In the genomic region with DNA sequence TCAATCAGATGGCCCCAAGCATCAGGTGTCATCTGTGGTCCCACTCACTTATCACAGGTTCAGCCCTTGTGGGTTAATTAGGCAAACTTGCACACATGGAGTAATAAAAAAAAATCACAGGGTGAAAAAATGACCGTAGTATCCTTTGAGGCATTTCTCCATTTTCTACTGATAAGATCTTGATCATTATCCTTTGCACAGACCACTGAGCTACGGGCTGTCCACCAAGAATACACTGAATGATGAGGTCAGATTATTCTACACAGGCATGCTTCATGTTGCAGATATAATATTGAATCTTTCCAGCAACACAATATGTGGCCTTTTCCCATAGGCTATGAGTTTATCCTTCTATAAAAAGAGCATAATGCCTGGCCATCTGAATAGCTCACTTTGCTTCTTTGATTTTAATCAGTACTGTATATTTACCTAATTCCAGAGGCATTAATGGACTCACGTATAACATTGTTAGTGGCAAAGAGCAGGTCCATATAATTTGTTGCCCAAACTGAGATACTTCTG, we compare ENCODE assay signal across 19 cellular contexts.
DNase-seq lines count a peak whose midpoint lies in the region; ATAC-seq, FAIRE-seq and TF ChIP-seq lines count a peak whose summit lies in the region.
"Had no signal": no experiment of that assay in that cellular context is flagged by ENCODE, and none has a peak within 500 bp of the region (broad histone marks: within the 10 kb centered on the region; RNA-seq: fewer than 3 reads in every experiment).

No MANE protein-coding gene starts in this region.

- ATAC-seq in GM18498 (IDR thresholded peaks at IDR 0.05; ENCODE audit: unreplicated experiment): peak; percentile 9
- ATAC-seq in GM21360 (IDR thresholded peaks at IDR 0.05; ENCODE audit: unreplicated experiment): peak; percentile 33
- peak; percentile 61 for ATAC-seq in GM12878
- ATAC-seq in GM21786 (IDR thresholded peaks at IDR 0.05; ENCODE audit: unreplicated experiment): no peak
- no peak for ATAC-seq in stimulated activated effector memory CD8-positive, alpha-beta T cell treated with anti-CD3 and anti-CD28 coated beads, Interleukin-12 subunit alpha, Interleukin-12 subunit beta, amount 100 ng/mL, for 72 hours
- ATAC-seq: HCT116 had no signal

- peaks cover 5% of the 10 kb centered on the region for H3K9me3 Mint-ChIP-seq in stimulated activated effector memory CD8-positive, alpha-beta T cell treated with anti-CD3 and anti-CD28 coated beads, Interleukin-12 subunit alpha, Interleukin-12 subunit beta, amount 100 ng/mL, for 72 hours

- DNase-seq in GM12878 (ENCODE audit: low read depth, low spot score) (no peak), HTR-8/SVneo (ENCODE audit: insufficient read length, low spot score) (no peak)
- no peak for DNase-seq in stimulated activated effector memory CD8-positive, alpha-beta T cell treated with anti-CD3 and anti-CD28 coated beads, Interleukin-12 subunit alpha, Interleukin-12 subunit beta, amount 100 ng/mL, for 72 hours (ENCODE audit: low spot score in 2 of 2)
- DNase-seq in central memory CD4-positive, alpha-beta T cell: no peak
- DNase-seq: KG1, NCI-H1048, NCI-H1417, NCI-H1694, NCI-H2029 treated with DMSO at 0.1 percent for 48 hours, NCI-H526 treated with DMSO at 0.1 percent for 48 hours, Peyer's patch had no signal

- BruUV-seq in GM12878 (replicated peaks; lab: Mats Ljungman, UMichigan): TSS peak; percentile 97

- POLR2A ChIA-PET in GM12878 (lab: Charles Lee): no interaction called here

- H3K4me2 ChIP-seq in OCI-LY3 (ENCODE audit: low read length): peak overlapping the region; percentile 48
- peak overlapping the region; percentile 11; the same call in 1 of the 2 replicates for H3K4me2 ChIP-seq in GM12878 (ENCODE audit: control insufficient read depth, insufficient read depth)
- H3K4me2 ChIP-seq: BLaER1 had no signal

- no peaks in the 10 kb centered on the region for H3K79me2 ChIP-seq in OCI-LY3 (ENCODE audit: low read length)
- no peaks in the 10 kb centered on the region for H3K79me2 ChIP-seq in GM12878 (ENCODE audit: control insufficient read depth, insufficient read depth, low read length)

- TF ChIP-seq POLR2A in GM12878 (IDR thresholded peaks at IDR 0.05; ENCODE audit: low read depth, low read length): no peak

- H3K4me1 ChIP-seq in OCI-LY3 (ENCODE audit: low read length): peaks cover 28% of the 10 kb centered on the region
- peaks cover 26% of the 10 kb centered on the region for H3K4me1 ChIP-seq in GM12878 (ENCODE audit: control insufficient read depth, insufficient read depth, low read length)
- H3K4me1 ChIP-seq: BLaER1, Peyer's patch had no signal

- WGBS in GM12878 (ENCODE audit: insufficient coverage, insufficient replicate concordance, low lambda C conversion rate, missing lambda C conversion rate): 0% methylated on average over 3 of the region's 3 CpGs

- no peaks in the 10 kb centered on the region for H4K20me1 ChIP-seq in OCI-LY3 (ENCODE audit: insufficient read depth, low read length)
- H4K20me1 ChIP-seq in GM12878 (ENCODE audit: control insufficient read depth, insufficient read depth): no peaks in the 10 kb centered on the region
- H4K20me1 ChIP-seq: BLaER1 had no signal

- TF ChIP-seq EP300 in GM12878 (IDR thresholded peaks at IDR 0.05; ENCODE audit: borderline replicate concordance in 1 of 2, control insufficient read depth in 1 of 2, low read depth in 2 of 2, low read length in 2 of 2): no peak

- H3K9ac ChIP-seq in OCI-LY3 (ENCODE audit: low read length) (no peak overlapping the region), GM12878 (ENCODE audit: control insufficient read depth, insufficient read depth, low read length) (peak overlapping the region; percentile 21; the same call in 1 of the 2 replicates)
- H3K9ac ChIP-seq: BLaER1 had no signal

- H3K4me3 Mint-ChIP-seq in stimulated activated effector memory CD8-positive, alpha-beta T cell treated with anti-CD3 and anti-CD28 coated beads, Interleukin-12 subunit alpha, Interleukin-12 subunit beta, amount 100 ng/mL, for 72 hours: no peak overlapping the region
- H3K4me3 Mint-ChIP-seq: CD4-positive, CD25-positive, alpha-beta regulatory T cell had no signal

- RAD21 ChIA-PET in GM12878 (lab: Charles Lee; ENCODE audit: unreplicated experiment): interaction anchor here (1.2 kb wide), 1 partner anchor 112 kb away, joined by 3 read pairs; no protein-coding TSS in a partner anchor

- no peaks in the 10 kb centered on the region for H3K27me3 ChIP-seq in OCI-LY3 (ENCODE audit: low read depth, low read length)
- no peaks in the 10 kb centered on the region for H3K27me3 ChIP-seq in GM12878 (replicated peaks in 1 of 2; ENCODE audit: control insufficient read depth in 2 of 2, insufficient read depth in 2 of 2, low read length in 1 of 2)
- H3K27me3 ChIP-seq: BLaER1, Peyer's patch had no signal

- FAIRE-seq in GM12878 (lab: Jason Lieb, UNC) (no peak), HTR-8/SVneo (lab: Jason Lieb, UNC) (no peak)
- FAIRE-seq: A204.1 had no signal

- H3K27ac Mint-ChIP-seq in stimulated activated effector memory CD8-positive, alpha-beta T cell treated with anti-CD3 and anti-CD28 coated beads, Interleukin-12 subunit alpha, Interleukin-12 subunit beta, amount 100 ng/mL, for 72 hours: no peak overlapping the region
- H3K27ac Mint-ChIP-seq: CD4-positive, CD25-positive, alpha-beta regulatory T cell had no signal

- TF ChIP-seq RAD21 in GM12878 (IDR thresholded peaks at IDR 0.05; ENCODE audit: insufficient read depth, low read depth, low read length): no peak

- H3K9me3 ChIP-seq in OCI-LY3 (ENCODE audit: insufficient read depth, low read length) (no peaks in the 10 kb centered on the region), GM12878 (replicated peaks; ENCODE audit: control insufficient read depth, insufficient read depth, low read length) (no peaks in the 10 kb centered on the region; the same call in 2 of the 3 replicates)
- H3K9me3 ChIP-seq: Peyer's patch had no signal

- SMC1A ChIA-PET in GM12878 (lab: Charles Lee; ENCODE audit: uncharacterized antibody, unreplicated experiment): interaction anchor here (1.6 kb wide), 1 partner anchor 9 kb away, joined by 3 read pairs; no protein-coding TSS in a partner anchor

- H3K4me1 Mint-ChIP-seq in stimulated activated effector memory CD8-positive, alpha-beta T cell treated with anti-CD3 and anti-CD28 coated beads, Interleukin-12 subunit alpha, Interleukin-12 subunit beta, amount 100 ng/mL, for 72 hours: peaks cover 6% of the 10 kb centered on the region
- H3K4me1 Mint-ChIP-seq: CD4-positive, CD25-positive, alpha-beta regulatory T cell had no signal

- H2AFZ ChIP-seq in OCI-LY3 (ENCODE audit: low read depth, low read length) (no peak overlapping the region), GM12878 (ENCODE audit: control insufficient read depth, low read depth, low read length) (no peak overlapping the region; the same call in 1 of the 2 replicates)

- TF ChIP-seq CTCF in OCI-LY3 (IDR thresholded peaks at IDR 0.05; ENCODE audit: low read depth, low read length) (no peak), GM12878 (IDR thresholded peaks at IDR 0.05 in 2 of 3, conservative IDR thresholded peaks at IDR 0.05 in 1 of 3; ENCODE audit: control insufficient read depth in 2 of 3, extremely low read depth in 1 of 3, insufficient read depth in 1 of 3, low read depth in 3 of 3, low read length in 3 of 3) (no peak)

- intact Hi-C loops in GM12878 (cut with micrococcal nuclease; ENCODE audit: unreplicated experiment): loop anchor here (1.0 to 10.0 kb wide), 6 partner anchors 49 to 837 kb away; partner anchors contain the start of gene NT5DC1

- in situ Hi-C loops in GM12878 (cut with MboI): loop anchor here (10.0 kb wide), 1 partner anchor 203 kb away; no protein-coding TSS in a partner anchor

- peak overlapping the region; percentile 42 for H3K27ac ChIP-seq in OCI-LY3 (ENCODE audit: low read length)
- H3K27ac ChIP-seq in GM12878 (ENCODE audit: control insufficient read depth, insufficient read depth): peak overlapping the region; percentile 54
- H3K27ac ChIP-seq: BLaER1, Peyer's patch had no signal

- no peaks in the 10 kb centered on the region for H3K36me3 ChIP-seq in OCI-LY3 (replicated peaks; ENCODE audit: low read depth, low read length)
- no peaks in the 10 kb centered on the region for H3K36me3 ChIP-seq in GM12878 (ENCODE audit: control insufficient read depth in 2 of 2, insufficient read depth in 2 of 2, low read length in 1 of 2)
- H3K36me3 ChIP-seq: BLaER1, Peyer's patch had no signal

- H3K36me3 Mint-ChIP-seq in stimulated activated effector memory CD8-positive, alpha-beta T cell treated with anti-CD3 and anti-CD28 coated beads, Interleukin-12 subunit alpha, Interleukin-12 subunit beta, amount 100 ng/mL, for 72 hours: no peaks in the 10 kb centered on the region
- H3K36me3 Mint-ChIP-seq: CD4-positive, CD25-positive, alpha-beta regulatory T cell had no signal

- CTCF ChIA-PET in GM12878 (lab: Yijun Ruan, JAX): interaction anchor here (1.5 kb wide), 1 partner anchor 52 kb away, joined by 3 read pairs; no protein-coding TSS in a partner anchor

- no peak overlapping the region for H3K4me3 ChIP-seq in OCI-LY3 (ENCODE audit: low read length)
- no peak overlapping the region for H3K4me3 ChIP-seq in GM12878
- H3K4me3 ChIP-seq: BLaER1, Peyer's patch had no signal

TF ChIP-seq in GM12878, 131 proteins besides CTCF, POLR2A, EP300 and RAD21 (continues in another document):
- no peak for TF ChIP-seq ZNF622 (IDR thresholded peaks at IDR 0.05)
- TF ChIP-seq, protein P1, sequence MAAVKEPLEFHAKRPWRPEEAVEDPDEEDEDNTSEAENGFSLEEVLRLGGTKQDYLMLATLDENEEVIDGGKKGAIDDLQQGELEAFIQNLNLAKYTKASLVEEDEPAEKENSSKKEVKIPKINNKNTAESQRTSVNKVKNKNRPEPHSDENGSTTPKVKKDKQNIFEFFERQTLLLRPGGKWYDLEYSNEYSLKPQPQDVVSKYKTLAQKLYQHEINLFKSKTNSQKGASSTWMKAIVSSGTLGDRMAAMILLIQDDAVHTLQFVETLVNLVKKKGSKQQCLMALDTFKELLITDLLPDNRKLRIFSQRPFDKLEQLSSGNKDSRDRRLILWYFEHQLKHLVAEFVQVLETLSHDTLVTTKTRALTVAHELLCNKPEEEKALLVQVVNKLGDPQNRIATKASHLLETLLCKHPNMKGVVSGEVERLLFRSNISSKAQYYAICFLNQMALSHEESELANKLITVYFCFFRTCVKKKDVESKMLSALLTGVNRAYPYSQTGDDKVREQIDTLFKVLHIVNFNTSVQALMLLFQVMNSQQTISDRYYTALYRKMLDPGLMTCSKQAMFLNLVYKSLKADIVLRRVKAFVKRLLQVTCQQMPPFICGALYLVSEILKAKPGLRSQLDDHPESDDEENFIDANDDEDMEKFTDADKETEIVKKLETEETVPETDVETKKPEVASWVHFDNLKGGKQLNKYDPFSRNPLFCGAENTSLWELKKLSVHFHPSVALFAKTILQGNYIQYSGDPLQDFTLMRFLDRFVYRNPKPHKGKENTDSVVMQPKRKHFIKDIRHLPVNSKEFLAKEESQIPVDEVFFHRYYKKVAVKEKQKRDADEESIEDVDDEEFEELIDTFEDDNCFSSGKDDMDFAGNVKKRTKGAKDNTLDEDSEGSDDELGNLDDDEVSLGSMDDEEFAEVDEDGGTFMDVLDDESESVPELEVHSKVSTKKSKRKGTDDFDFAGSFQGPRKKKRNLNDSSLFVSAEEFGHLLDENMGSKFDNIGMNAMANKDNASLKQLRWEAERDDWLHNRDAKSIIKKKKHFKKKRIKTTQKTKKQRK (IDR thresholded peaks at IDR 0.05; ENCODE audit: low read depth, low read length): no peak
- 0 out of 4 replicates have a peak, but pooled peaks have one; percentile 23 to 41 for TF ChIP-seq IKZF2 (IDR thresholded peaks at IDR 0.05)

Comparison
In these comparisons a context has a peak if more than half of its experiments do, and no peak if none do; other contexts are left out.
1. ATAC-seq: peak in GM18498 (single experiment), GM21360 (single experiment) and GM12878 (single experiment); none in GM21786 (single experiment) and stimulated activated effector memory CD8-positive, alpha-beta T cell treated with anti-CD3 and anti-CD28 coated beads, Interleukin-12 subunit alpha, Interleukin-12 subunit beta, amount 100 ng/mL, for 72 hours (single experiment).